17 cellular contexts compared by ENCODE assay signal in genomic region chr1:67882196-67882958, GRCh38. TPM values are rescaled to one million over a fixed set of nuclear protein-coding genes. Genes with fewer than 3 reads are reported as not detected.
DNase-seq lines count a peak whose midpoint lies in the region; ATAC-seq and TF ChIP-seq lines count a peak whose summit lies in the region.
"Had no signal": no experiment of that assay in that cellular context is flagged by ENCODE, and none has a peak within 500 bp of the region (broad histone marks: within the 10 kb centered on the region; RNA-seq: fewer than 3 reads in every experiment).

No MANE protein-coding gene starts in this region.

- no peak overlapping the region for H3K27ac ChIP-seq in H9 (ENCODE audit: insufficient read length, low read depth, low read length)
- H3K27ac ChIP-seq in uterus = no peak overlapping the region
- no peak overlapping the region for H3K27ac ChIP-seq in gastroesophageal sphincter
- H3K27ac ChIP-seq: Peyer's patch had no signal

- no peak overlapping the region for H2BK20ac ChIP-seq in H9 (ENCODE audit: low read depth, low read length, poor library complexity, severe bottlenecking)

- TF ChIP-seq POLR2A in uterus (IDR thresholded peaks at IDR 0.05) (no peak), gastroesophageal sphincter (IDR thresholded peaks at IDR 0.05) (no peak)

- ATAC-seq in HG02678 (IDR thresholded peaks at IDR 0.05; ENCODE audit: unreplicated experiment) (no peak), gastroesophageal sphincter (no peak)
- ATAC-seq: Right ventricle myocardium inferior had no signal

- TF ChIP-seq CTCF in fibroblast of mammary gland (conservative IDR thresholded peaks at IDR 0.05; ENCODE audit: control insufficient read depth, insufficient read depth, low read depth, low read length) = no peak
- no peak for TF ChIP-seq CTCF in H9 (conservative IDR thresholded peaks at IDR 0.05)
- no peak for TF ChIP-seq CTCF in uterus (IDR thresholded peaks at IDR 0.05)
- no peak for TF ChIP-seq CTCF in gastroesophageal sphincter (IDR thresholded peaks at IDR 0.05)

- H3K36me3 Mint-ChIP-seq in H9 (ENCODE audit: insufficient read depth in 1 of 3, low read depth in 3 of 3) = no peaks in the 10 kb centered on the region

- H3K9me3 ChIP-seq in H9 (ENCODE audit: control insufficient read depth, low read depth, low read length) (no peaks in the 10 kb centered on the region), uterus (no peaks in the 10 kb centered on the region), gastroesophageal sphincter (no peaks in the 10 kb centered on the region)
- H3K9me3 ChIP-seq: Peyer's patch had no signal

- no peak overlapping the region for H3T11ph ChIP-seq in H9 (ENCODE audit: low read length)

- H4K91ac ChIP-seq in H9 (ENCODE audit: insufficient read length, low read depth, low read length) = no peak overlapping the region

- H3K4ac ChIP-seq in H9 (ENCODE audit: low read depth, low read length) = no peak overlapping the region

- DNase-seq in OCI-M1 (lab: John Stamatoyannopoulos, UW) = peak; percentile 43
- DNase-seq in amniotic epithelial cell (ENCODE audit: low read depth) = peak; percentile 67
- peak; percentile 39 for DNase-seq in fibroblast of mammary gland (ENCODE audit: low read depth)
- no peak for DNase-seq in H9
- no peak for DNase-seq in uterus
- DNase-seq: ACHN, C1 segment of cervical spinal cord, GOT3, NCI-H1048, NCI-H1436, NCI-H1930, NCI-H345, NCI-H524 treated with DMSO at 0.1 percent for 48 hours, Peyer's patch had no signal

- H3K4me2 ChIP-seq in H9 (ENCODE audit: insufficient read depth, insufficient read length, low read length) = no peak overlapping the region

- H2BK15ac ChIP-seq in H9 (ENCODE audit: low read depth, low read length) = no peak overlapping the region

- H3K9ac ChIP-seq in H9 (ENCODE audit: extremely low read depth, insufficient read length, low read length) = no peak overlapping the region

- H2BK5ac ChIP-seq in H9 (ENCODE audit: insufficient read length, low read length) = no peak overlapping the region

- H3K9me3 Mint-ChIP-seq in H9 = no peaks in the 10 kb centered on the region

- H3K4me1 ChIP-seq in H9 (ENCODE audit: insufficient read depth, low read length) (no peaks in the 10 kb centered on the region), uterus (no peaks in the 10 kb centered on the region), gastroesophageal sphincter (peaks cover 0 to 9% (median 0%) of the 10 kb centered on the region in 3 donors)
- H3K4me1 ChIP-seq: Peyer's patch had no signal

- intact Hi-C loops in uterus (cut with DNase I; ENCODE audit: low total_unique reads) = no loop called here

- no peaks in the 10 kb centered on the region for H3K79me1 ChIP-seq in H9 (ENCODE audit: insufficient read depth, low read depth, low read length, poor library complexity, severe bottlenecking)

- H3K27me3 ChIP-seq in H9 (ENCODE audit: insufficient read depth, low read length) = no peaks in the 10 kb centered on the region
- no peaks in the 10 kb centered on the region for H3K27me3 ChIP-seq in uterus
- no peaks in the 10 kb centered on the region for H3K27me3 ChIP-seq in gastroesophageal sphincter
- H3K27me3 ChIP-seq: Peyer's patch had no signal

- H3K4me1 Mint-ChIP-seq in H9 = no peaks in the 10 kb centered on the region

- no peak overlapping the region for H3K18ac ChIP-seq in H9 (ENCODE audit: insufficient read length, low read depth, low read length)

- H3K56ac ChIP-seq in H9 (ENCODE audit: insufficient read length, low read depth, low read length) = no peak overlapping the region

- no peak overlapping the region for H2AK5ac ChIP-seq in H9 (ENCODE audit: insufficient read length, low read length)

- H3K23ac ChIP-seq in H9 (ENCODE audit: insufficient read length, low read depth, low read length) = no peak overlapping the region

- no peaks in the 10 kb centered on the region for H3K23me2 ChIP-seq in H9 (ENCODE audit: insufficient read length, low read depth, low read length, poor library complexity, severe bottlenecking)

- H3K27me3 Mint-ChIP-seq in H9 (ENCODE audit: low read depth) = peaks cover 3% of the 10 kb centered on the region; the same call in 1 of the 2 replicates

- no peaks in the 10 kb centered on the region for H3K36me3 ChIP-seq in uterus
- H3K36me3 ChIP-seq in gastroesophageal sphincter = no peaks in the 10 kb centered on the region
- H3K36me3 ChIP-seq: Peyer's patch had no signal

- no peak overlapping the region for H3K27ac Mint-ChIP-seq in H9

- TF ChIP-seq EP300 in gastroesophageal sphincter (IDR thresholded peaks at IDR 0.05) = no peak

- no peak overlapping the region for H3K4me3 Mint-ChIP-seq in H9

- H4K8ac ChIP-seq in H9 (replicated peaks; ENCODE audit: insufficient read length, low read depth, low read length) = no peak overlapping the region

- no peak overlapping the region for H2BK12ac ChIP-seq in H9 (ENCODE audit: insufficient read length, low read depth, low read length)

- no peak overlapping the region for H4K5ac ChIP-seq in H9 (ENCODE audit: insufficient read length, low read depth, low read length)

- H2AFZ ChIP-seq in H9 (ENCODE audit: low read length) = no peak overlapping the region

- no peak overlapping the region for H3K4me3 ChIP-seq in fibroblast of mammary gland (ENCODE audit: control insufficient read depth, low read depth, low read length)
- H3K4me3 ChIP-seq in uterus = no peak overlapping the region
- no peak overlapping the region for H3K4me3 ChIP-seq in gastroesophageal sphincter
- H3K4me3 ChIP-seq: Peyer's patch had no signal

- no peak overlapping the region for H3K14ac ChIP-seq in H9 (ENCODE audit: insufficient read depth, low read length)

- no peaks in the 10 kb centered on the region for H3K79me2 ChIP-seq in H9 (ENCODE audit: insufficient read depth, low read length)

- H2BK120ac ChIP-seq in H9 (ENCODE audit: low read depth, low read length, poor library complexity, severe bottlenecking) = no peak overlapping the region

- no peaks in the 10 kb centered on the region for H4K20me1 ChIP-seq in H9 (ENCODE audit: control insufficient read depth, insufficient read depth, insufficient read length)

RNA-seq across cellular contexts. Expression of gene GNG12, which starts 49.1 kb away (rescaled TPM):
- total RNA-seq in H9 (2021) (14.3 and 14.6 TPM in 2 replicates), uterus (100 to 1,000 TPM in 3 of 4 donors, 10 to 100 TPM in 1; 45.3 to 179 (median 120) TPM), gastroesophageal sphincter (100 to 1,000 TPM; 135 to 175 (median 149) TPM)

Comparison
In these comparisons a context has a peak if more than half of its experiments do, and no peak if none do; other contexts are left out.
1. DNase-seq: peak in OCI-M1 (single experiment), amniotic epithelial cell (single experiment) and fibroblast of mammary gland (single experiment); none in H9 (single experiment) and uterus (0 of 2).